In genomic region chr17:3668279-3669084, GRCh38 we compare ENCODE assay signal across 1 cellular context.
TF ChIP-seq lines count a peak whose summit lies in the region.

TSS of gene EMC6 (plus strand) at chr17:3668812. CDS start at chr17:3669147, 335 bp downstream.
TSS of gene TAX1BP3 (minus strand) at chr17:3668578. CDS start at chr17:3668526, 52 bp downstream.

TF ChIP-seq in HepG2, 621 proteins besides CTCF, POLR2A, EP300 and RAD21 (continued from another document and continues in another):
- TF ChIP-seq ZNF710 (CRISPR knock-in tag; IDR thresholded peaks at IDR 0.05; ENCODE audit: borderline replicate concordance) (peak; percentile 0; the same call in 1 of the 2 replicates), HNRNPK (IDR thresholded peaks at IDR 0.05; ENCODE audit: low read depth, low read length, poor library complexity, severe bottlenecking) (peak; percentile 51), U2AF1 (optimal IDR thresholded peaks at IDR 0.05; ENCODE audit: low read depth, low read length) (no peak), TFDP2 (CRISPR knock-in tag; IDR thresholded peaks at IDR 0.05) (peak; percentile 70), MXI1 (IDR thresholded peaks at IDR 0.05; ENCODE audit: borderline replicate concordance, low read depth, low read length) (peak; percentile 38; the same call in 1 of the 3 replicates), SKIL (CRISPR knock-in tag; IDR thresholded peaks at IDR 0.05; ENCODE audit: borderline replicate concordance) (no peak), CSRNP2 (CRISPR knock-in tag; conservative IDR thresholded peaks at IDR 0.05; ENCODE audit: low read depth) (no peak), MLXIP (CRISPR knock-in tag; IDR thresholded peaks at IDR 0.05; ENCODE audit: borderline replicate concordance) (peak; percentile 32; the same call in 1 of the 2 replicates), DNMT1 (CRISPR knock-in tag; IDR thresholded peaks at IDR 0.05) (no peak; the same call in 1 of the 2 replicates), MAFK (conservative IDR thresholded peaks at IDR 0.05 in 1 of 2, IDR thresholded peaks at IDR 0.05 in 1 of 2; ENCODE audit: low read length in 2 of 2) (no peak), ZNF776 (CRISPR knock-in tag; IDR thresholded peaks at IDR 0.05) (no peak), MAFF (IDR thresholded peaks at IDR 0.05; ENCODE audit: low read depth, low read length) (no peak), ZNF766 (CRISPR knock-in tag; IDR thresholded peaks at IDR 0.05; ENCODE audit: borderline replicate concordance) (no peak), ZNF670 (CRISPR knock-in tag; IDR thresholded peaks at IDR 0.05; ENCODE audit: borderline replicate concordance) (no peak), THAP8 (CRISPR knock-in tag; IDR thresholded peaks at IDR 0.05; ENCODE audit: borderline replicate concordance) (peak; percentile 90; the same call in 1 of the 2 replicates), ZNF790 (CRISPR knock-in tag; IDR thresholded peaks at IDR 0.05; ENCODE audit: borderline replicate concordance) (no peak), ZNF597 (CRISPR knock-in tag; IDR thresholded peaks at IDR 0.05) (0 out of 2 replicates have a peak, but pooled peaks have one; percentile 77), BCLAF1 (IDR thresholded peaks at IDR 0.05) (no peak), ZBTB26 (CRISPR knock-in tag; IDR thresholded peaks at IDR 0.05; ENCODE audit: borderline replicate concordance) (no peak), KIAA2018 (CRISPR knock-in tag; IDR thresholded peaks at IDR 0.05; ENCODE audit: borderline replicate concordance) (no peak), ELF1 (CRISPR knock-in tag; IDR thresholded peaks at IDR 0.05) (peak; percentile 11; the same call in 1 of the 2 replicates)
